In genomic region chr22:38107692-38108515, GRCh38 we compare ENCODE assay signal across 1 cellular context.
TF ChIP-seq lines count a peak whose summit lies in the region.

No MANE protein-coding gene starts in this region.

TF ChIP-seq in HepG2, 621 proteins besides CTCF, POLR2A, EP300 and RAD21 (continued from another document and continues in another):
- no peak for TF ChIP-seq ZNF329 (CRISPR knock-in tag; IDR thresholded peaks at IDR 0.05; ENCODE audit: low read depth)
- TF ChIP-seq KLF6 (CRISPR knock-in tag; IDR thresholded peaks at IDR 0.05) = peak; percentile 66; the same call in 1 of the 2 replicates
- TF ChIP-seq ARID5B (CRISPR knock-in tag; IDR thresholded peaks at IDR 0.05) = peak; percentile 62
- no peak for TF ChIP-seq MAF1 (CRISPR knock-in tag; IDR thresholded peaks at IDR 0.05; ENCODE audit: borderline replicate concordance)
- no peak for TF ChIP-seq SNAPC4 (CRISPR knock-in tag; IDR thresholded peaks at IDR 0.05)
- TF ChIP-seq ZNF816 (CRISPR knock-in tag; IDR thresholded peaks at IDR 0.05; ENCODE audit: borderline replicate concordance) = no peak
- peak; percentile 85; the same call in 1 of the 2 replicates for TF ChIP-seq THRA (CRISPR knock-in tag; IDR thresholded peaks at IDR 0.05; ENCODE audit: borderline replicate concordance)
- peak; percentile 8; the same call in 1 of the 2 replicates for TF ChIP-seq NFKB2 (CRISPR knock-in tag; IDR thresholded peaks at IDR 0.05; ENCODE audit: borderline replicate concordance)
- 0 out of 2 replicates have a peak, but pooled peaks have one; percentile 31 for TF ChIP-seq ZMAT3 (CRISPR knock-in tag; conservative IDR thresholded peaks at IDR 0.05)
- TF ChIP-seq ZNF737 (CRISPR knock-in tag; IDR thresholded peaks at IDR 0.05; ENCODE audit: borderline replicate concordance) = no peak
- TF ChIP-seq RBM39 (IDR thresholded peaks at IDR 0.05; ENCODE audit: low read depth, low read length, poor library complexity, severe bottlenecking) = no peak
- TF ChIP-seq ZFP1 (CRISPR knock-in tag; IDR thresholded peaks at IDR 0.05) = no peak
- peak; percentile 66; the same call in 1 of the 2 replicates for TF ChIP-seq IRF2 (CRISPR knock-in tag; IDR thresholded peaks at IDR 0.05)
- no peak for TF ChIP-seq CC2D1A (CRISPR knock-in tag; IDR thresholded peaks at IDR 0.05)
- 0 out of 2 replicates have a peak, but pooled peaks have one; percentile 51 for TF ChIP-seq MIXL1 (CRISPR knock-in tag; IDR thresholded peaks at IDR 0.05)
- TF ChIP-seq SALL2 (CRISPR knock-in tag; IDR thresholded peaks at IDR 0.05) = no peak
- no peak for TF ChIP-seq PHF8 (CRISPR knock-in tag; IDR thresholded peaks at IDR 0.05)
- TF ChIP-seq KDM5A (IDR thresholded peaks at IDR 0.05; ENCODE audit: borderline replicate concordance, low read length) = no peak
- no peak for TF ChIP-seq ZBTB49 (CRISPR knock-in tag; IDR thresholded peaks at IDR 0.05; ENCODE audit: borderline replicate concordance)
- TF ChIP-seq ZNF343 (CRISPR knock-in tag; IDR thresholded peaks at IDR 0.05) = 0 out of 2 replicates have a peak, but pooled peaks have one; percentile 15
- TF ChIP-seq HDAC1 (CRISPR knock-in tag; IDR thresholded peaks at IDR 0.05) = peak; percentile 66
- TF ChIP-seq SP1 (IDR thresholded peaks at IDR 0.05) = no peak
- peak; percentile 49; the same call in 1 of the 2 replicates for TF ChIP-seq SP1 (CRISPR knock-in tag; IDR thresholded peaks at IDR 0.05)
- 0 out of 2 replicates have a peak, but pooled peaks have one; percentile 5 for TF ChIP-seq ZNF615 (CRISPR knock-in tag; IDR thresholded peaks at IDR 0.05; ENCODE audit: borderline replicate concordance)
- no peak for TF ChIP-seq ZBTB25 (CRISPR knock-in tag; IDR thresholded peaks at IDR 0.05)
- TF ChIP-seq DMAP1 (CRISPR knock-in tag; IDR thresholded peaks at IDR 0.05) = peak; percentile 77
- TF ChIP-seq PRDM15 (CRISPR knock-in tag; IDR thresholded peaks at IDR 0.05) = no peak
- TF ChIP-seq SMAD3 (CRISPR knock-in tag; IDR thresholded peaks at IDR 0.05) = no peak
- no peak for TF ChIP-seq SRF (IDR thresholded peaks at IDR 0.05; ENCODE audit: low read depth, low read length)
- TF ChIP-seq NR2F1 (CRISPR knock-in tag; IDR thresholded peaks at IDR 0.05) = peak; percentile 17 to 78; a peak in 3 of 4 replicates
- TF ChIP-seq PPARG (CRISPR knock-in tag; conservative IDR thresholded peaks at IDR 0.05) = peak; percentile 76
- TF ChIP-seq TFE3 (CRISPR knock-in tag; IDR thresholded peaks at IDR 0.05) = peak; percentile 26; the same call in 1 of the 2 replicates
- TF ChIP-seq ZBTB37 (CRISPR knock-in tag; IDR thresholded peaks at IDR 0.05) = peak; percentile 89
- no peak for TF ChIP-seq ARID2 (CRISPR knock-in tag; IDR thresholded peaks at IDR 0.05; ENCODE audit: borderline replicate concordance)
- peak; percentile 40 for TF ChIP-seq AGO1 (IDR thresholded peaks at IDR 0.05; ENCODE audit: low read depth, low read length, poor library complexity, severe bottlenecking)
- no peak for TF ChIP-seq BRD4 (CRISPR knock-in tag; IDR thresholded peaks at IDR 0.05)
- TF ChIP-seq ZNF274 (CRISPR knock-in tag; IDR thresholded peaks at IDR 0.05) = 0 out of 2 replicates have a peak, but pooled peaks have one; percentile 9
- TF ChIP-seq ZNF766 (CRISPR knock-in tag; IDR thresholded peaks at IDR 0.05; ENCODE audit: borderline replicate concordance) = no peak
- TF ChIP-seq ZSCAN31 (CRISPR knock-in tag; IDR thresholded peaks at IDR 0.05; ENCODE audit: low read depth) = 0 out of 2 replicates have a peak, but pooled peaks have one; percentile 49
- TF ChIP-seq ZNF850 (CRISPR knock-in tag; conservative IDR thresholded peaks at IDR 0.05) = no peak
- peak; percentile 79 for TF ChIP-seq NR2F6 (IDR thresholded peaks at IDR 0.05)
- peak; percentile 84 for TF ChIP-seq NR2F6 (CRISPR knock-in tag; IDR thresholded peaks at IDR 0.05)
- no peak for TF ChIP-seq CBX1 (IDR thresholded peaks at IDR 0.05; ENCODE audit: low read depth)
